In genomic region chr17:4939804-4940624, GRCh38 we compare ENCODE assay signal across 1 cellular context.
A peak's percentile ranks its signal among the peaks of the same experiment; 100 is the strongest.
TF ChIP-seq lines count a peak whose summit lies in the region.

Gene RNF167 (plus strand): TSS chr17:4940268. CDS start chr17:4940910, 642 bp downstream.
Gene SLC25A11 (minus strand): TSS chr17:4940046. CDS start chr17:4939910, 136 bp downstream.

TF ChIP-seq in HepG2, 621 proteins besides CTCF, POLR2A, EP300 and RAD21 (continued from another document and continues in another):
- TF ChIP-seq MNT (IDR thresholded peaks at IDR 0.05) (peak; percentile 55; the same call in 1 of the 2 replicates), ZNF460 (CRISPR knock-in tag; IDR thresholded peaks at IDR 0.05; ENCODE audit: borderline replicate concordance) (no peak), NFIC (IDR thresholded peaks at IDR 0.05; ENCODE audit: low read length) (peak; percentile 32; the same call in 1 of the 2 replicates), GABPB1 (CRISPR knock-in tag; IDR thresholded peaks at IDR 0.05) (peak; percentile 88), ATF6 (CRISPR knock-in tag; conservative IDR thresholded peaks at IDR 0.05) (no peak), ARID3A (IDR thresholded peaks at IDR 0.05; ENCODE audit: low read depth, low read length) (peak; percentile 37; the same call in 1 of the 2 replicates), RFXAP (CRISPR knock-in tag; IDR thresholded peaks at IDR 0.05; ENCODE audit: borderline replicate concordance) (peak; percentile 64; the same call in 1 of the 2 replicates), JUNB (CRISPR knock-in tag; IDR thresholded peaks at IDR 0.05; ENCODE audit: borderline replicate concordance) (no peak), CREM (IDR thresholded peaks at IDR 0.05) (peak; percentile 69), CREM (CRISPR knock-in tag; IDR thresholded peaks at IDR 0.05) (no peak), ONECUT2 (CRISPR knock-in tag; IDR thresholded peaks at IDR 0.05) (0 out of 2 replicates have a peak, but pooled peaks have one; percentile 2), MAX (IDR thresholded peaks at IDR 0.05) (peak; percentile 61), MYC (CRISPR knock-in tag; IDR thresholded peaks at IDR 0.05; ENCODE audit: borderline replicate concordance) (peak; percentile 68), KAT8 (CRISPR knock-in tag; IDR thresholded peaks at IDR 0.05) (peak; percentile 86), ZSCAN31 (CRISPR knock-in tag; IDR thresholded peaks at IDR 0.05; ENCODE audit: low read depth) (peak; percentile 17; the same call in 1 of the 2 replicates), IKZF4 (CRISPR knock-in tag; IDR thresholded peaks at IDR 0.05; ENCODE audit: borderline replicate concordance, low read depth, not compliant biosample characterization) (peak; percentile 49), ZZZ3 (CRISPR knock-in tag; IDR thresholded peaks at IDR 0.05; ENCODE audit: borderline replicate concordance) (peak; percentile 14; the same call in 1 of the 2 replicates), CHD2 (IDR thresholded peaks at IDR 0.05; ENCODE audit: low read depth, low read length) (peak; percentile 98), ZNF142 (CRISPR knock-in tag; IDR thresholded peaks at IDR 0.05) (peak; percentile 76), NR0B2 (CRISPR knock-in tag; IDR thresholded peaks at IDR 0.05) (0 out of 2 replicates have a peak, but pooled peaks have one; percentile 27), YEATS4 (CRISPR knock-in tag; IDR thresholded peaks at IDR 0.05; ENCODE audit: borderline replicate concordance) (peak; percentile 77; the same call in 1 of the 2 replicates), FOXJ3 (CRISPR knock-in tag; IDR thresholded peaks at IDR 0.05; ENCODE audit: borderline replicate concordance) (no peak), PRDM10 (CRISPR knock-in tag; IDR thresholded peaks at IDR 0.05; ENCODE audit: low read depth) (0 out of 2 replicates have a peak, but pooled peaks have one; percentile 35), BRD4 (CRISPR knock-in tag; IDR thresholded peaks at IDR 0.05) (peak; percentile 59; the same call in 1 of the 2 replicates), ZFY (CRISPR knock-in tag; IDR thresholded peaks at IDR 0.05) (peak; percentile 72), POLR2AphosphoS5 (IDR thresholded peaks at IDR 0.05; ENCODE audit: low read depth, low read length) (peak; percentile 78), ZFP82 (CRISPR knock-in tag; IDR thresholded peaks at IDR 0.05; ENCODE audit: borderline replicate concordance) (peak; percentile 80; the same call in 1 of the 2 replicates), FOXP1 (IDR thresholded peaks at IDR 0.05) (no peak), FOXP1 (CRISPR knock-in tag; IDR thresholded peaks at IDR 0.05) (no peak; the same call in 1 of the 2 replicates), POGZ (CRISPR knock-in tag; IDR thresholded peaks at IDR 0.05) (0 out of 2 replicates have a peak, but pooled peaks have one; percentile 25), ZNF343 (CRISPR knock-in tag; IDR thresholded peaks at IDR 0.05) (0 out of 2 replicates have a peak, but pooled peaks have one; percentile 13), ZNF550 (CRISPR knock-in tag; IDR thresholded peaks at IDR 0.05; ENCODE audit: borderline replicate concordance) (no peak), MXI1 (IDR thresholded peaks at IDR 0.05; ENCODE audit: borderline replicate concordance, low read depth, low read length) (peak; percentile 86; the same call in 2 of the 3 replicates), IKZF5 (CRISPR knock-in tag; IDR thresholded peaks at IDR 0.05) (peak; percentile 52), ZFX (CRISPR knock-in tag; IDR thresholded peaks at IDR 0.05; ENCODE audit: low read depth) (peak; percentile 90), FOXA3 (CRISPR knock-in tag; IDR thresholded peaks at IDR 0.05) (peak; percentile 24), ZNF687 (CRISPR knock-in tag; IDR thresholded peaks at IDR 0.05) (peak; percentile 80)
